Comparison of ENCODE assay signal across 8 cellular contexts in genomic region chr20:50957798-50958732, GRCh38. TPM values are rescaled to one million over a fixed set of nuclear protein-coding genes. Genes with fewer than 3 reads are reported as not detected.
DNase-seq lines count a peak whose midpoint lies in the region; ATAC-seq and TF ChIP-seq lines count a peak whose summit lies in the region.

Gene DPM1 (minus strand): TSS chr20:50958532. CDS start chr20:50958523, 9 bp downstream.

- in situ Hi-C loops in Caki2 (cut with HindIII; ENCODE audit: low pct_unique_long_range_greater_than_20kb, low sequenced_read_pairs) = no loop called here

- H3K79me2 ChIP-seq in OCI-LY1 (ENCODE audit: insufficient read depth, low read length) = peaks cover 47% of the 10 kb centered on the region

- H4K20me1 ChIP-seq in OCI-LY1 (ENCODE audit: insufficient read depth, low read length) = peaks cover 5% of the 10 kb centered on the region; the same call in 1 of the 2 replicates

- H3K9ac ChIP-seq in HUES6 (ENCODE audit: low read length) = peak within 1 kb of the TSS; percentile 92
- peak within 1 kb of the TSS; percentile 91 for H3K9ac ChIP-seq in OCI-LY1 (ENCODE audit: low read length)

- intact Hi-C loops in mucosa of descending colon (cut with DNase I, micrococcal nuclease) = no loop called here

- H3F3A ChIP-seq in OCI-LY1 (ENCODE audit: insufficient read depth, low read length) = no peaks in the 10 kb centered on the region

- no peak within 1 kb of the TSS for H2AFZ ChIP-seq in OCI-LY1 (ENCODE audit: low read length)

- no peaks in the 10 kb centered on the region for H3K9me2 ChIP-seq in OCI-LY1 (ENCODE audit: low read depth, low read length)

- H3K27ac ChIP-seq in HUES6 (ENCODE audit: low read depth, low read length) (peak within 1 kb of the TSS; percentile 98), OCI-LY1 (ENCODE audit: low read depth, low read length, poor library complexity, severe bottlenecking) (peak within 1 kb of the TSS; percentile 66), epithelial cell of prostate (peak within 1 kb of the TSS; percentile 75)

- H3K4me1 ChIP-seq in HUES6 (ENCODE audit: control insufficient read depth, insufficient read depth, low read length) (peaks cover 12% of the 10 kb centered on the region; the same call in 1 of the 2 replicates), OCI-LY1 (ENCODE audit: insufficient read depth, low read length, severe bottlenecking) (peaks cover 37% of the 10 kb centered on the region), mucosa of descending colon (ENCODE audit: low read depth) (peaks cover 22% of the 10 kb centered on the region)

- TF ChIP-seq CTCF in OCI-LY1 (IDR thresholded peaks at IDR 0.05; ENCODE audit: low read length) (no peak), mucosa of descending colon (IDR thresholded peaks at IDR 0.05) (no peak)

- peak; percentile 93 for DNase-seq in Caki2 (ENCODE audit: low read depth)
- DNase-seq in activated T-cell treated with anti-CD3 and anti-CD28 coated beads for 1 hour (ENCODE audit: low read depth) = peak; percentile 80
- peak; percentile 50 for DNase-seq in epithelial cell of prostate (ENCODE audit: low read depth, low spot score)
- DNase-seq in mucosa of descending colon = peak; percentile 86 to 93 (median 87)
- DNase-seq in stimulated activated CD8-positive, alpha-beta memory T cell treated with anti-CD3 and anti-CD28 coated beads, Interleukin-4, amount 100 ng/mL, for 24 hours (ENCODE audit: low read depth) = peak; percentile 78

- H3K27me3 ChIP-seq in HUES6 (ENCODE audit: control insufficient read depth, insufficient read depth, low read length) = no peaks in the 10 kb centered on the region
- no peaks in the 10 kb centered on the region for H3K27me3 ChIP-seq in OCI-LY1 (ENCODE audit: insufficient read depth, low read length)

- ATAC-seq in GM21390 (IDR thresholded peaks at IDR 0.05; ENCODE audit: unreplicated experiment) (peak; percentile 77), mucosa of descending colon (peak; percentile 94)

- H3K9me3 ChIP-seq in HUES6 (ENCODE audit: control insufficient read depth, insufficient read depth, low read depth, low read length) (no peaks in the 10 kb centered on the region), OCI-LY1 (ENCODE audit: low read length) (no peaks in the 10 kb centered on the region), mucosa of descending colon (no peaks in the 10 kb centered on the region)

- H3K4me2 ChIP-seq in OCI-LY1 (ENCODE audit: low read length) = peak within 1 kb of the TSS; percentile 98

- peak within 1 kb of the TSS; percentile 94 for H3K4me3 ChIP-seq in HUES6 (ENCODE audit: low read depth, low read length)
- peak within 1 kb of the TSS; percentile 94 for H3K4me3 ChIP-seq in OCI-LY1 (ENCODE audit: low read depth, low read length, poor library complexity, severe bottlenecking)
- peak within 1 kb of the TSS; percentile 90 for H3K4me3 ChIP-seq in mucosa of descending colon

- H3K36me3 ChIP-seq in HUES6 (ENCODE audit: control insufficient read depth, insufficient read depth, low read length) (peaks cover 31% of the 10 kb centered on the region), OCI-LY1 (ENCODE audit: insufficient read depth, low read length) (peaks cover 37% of the 10 kb centered on the region), mucosa of descending colon (ENCODE audit: low read depth) (no peaks in the 10 kb centered on the region)

RNA-seq across cellular contexts. Expression of gene DPM1, which starts in this region (rescaled TPM):
- total RNA-seq in Caki2 (2014; rRNA removed; shearing (Covaris generic); ENCODE audit: low replicate concordance) = 133 and 147 TPM in 2 replicates
- total RNA-seq in mucosa of descending colon = 10 to 100 TPM; 30.9 to 39.5 (median 32.9) TPM

Comparison
In these comparisons a context has a peak if more than half of its experiments do, and no peak if none do; other contexts are left out.
1. Peak in every context shown above with its lines: DNase-seq, ATAC-seq, H3K4me3 ChIP-seq and H3K27ac ChIP-seq.